20 cellular contexts compared by ENCODE assay signal in genomic region chr11:135035282-135035681, GRCh38.
"Had no signal": no experiment of that assay in that cellular context is flagged by ENCODE, and none has a peak within 500 bp of the region (broad histone marks: within the 10 kb centered on the region; RNA-seq: fewer than 3 reads in every experiment).

No MANE protein-coding gene starts in this region.

- H3K4me1 ChIP-seq: colonic mucosa, foreskin keratinocyte, gastrocnemius medialis, gastroesophageal sphincter, heart left ventricle, heart right ventricle had no signal

- H3K4me3 ChIP-seq: colonic mucosa, coronary artery, dorsolateral prefrontal cortex, gastrocnemius medialis, gastroesophageal sphincter, heart left ventricle, heart right ventricle had no signal

- DNase-seq: colonic mucosa; cortex of kidney; dermis blood vessel endothelial cell; dorsolateral prefrontal cortex; effector CD4-positive, alpha-beta T cell; effector CD8-positive, alpha-beta T cell; effector memory CD4-positive, alpha-beta T cell; effector memory CD8-positive, alpha-beta T cell; endodermal cell; erythroblast; foreskin fibroblast; foreskin keratinocyte; foreskin melanocyte; gastrocnemius medialis; heart left ventricle; heart right ventricle had no signal

- H3K9me3 Mint-ChIP-seq: endodermal cell had no signal

- H3K4me3 Mint-ChIP-seq: dendritic cell treated with granulocyte-macrophage colony-stimulating factor and Interleukin-4, amounts not matched to agents 40 ng/mL and 50 ng/mL, for 4 days; effector memory CD8-positive, alpha-beta T cell; endodermal cell had no signal

- H3K9me3 ChIP-seq: colonic mucosa, gastrocnemius medialis, gastroesophageal sphincter, heart left ventricle, heart right ventricle had no signal

- H3K27me3 ChIP-seq: colonic mucosa, dorsolateral prefrontal cortex, foreskin keratinocyte had no signal

- H3K27ac Mint-ChIP-seq: dendritic cell treated with granulocyte-macrophage colony-stimulating factor and Interleukin-4, amounts not matched to agents 40 ng/mL and 50 ng/mL, for 4 days; effector memory CD8-positive, alpha-beta T cell; endodermal cell had no signal

- H3K27me3 Mint-ChIP-seq: dendritic cell treated with granulocyte-macrophage colony-stimulating factor and Interleukin-4, amounts not matched to agents 40 ng/mL and 50 ng/mL, for 4 days had no signal

- H3K36me3 ChIP-seq: colonic mucosa, gastrocnemius medialis, gastroesophageal sphincter, heart left ventricle, heart right ventricle had no signal

- H3K27ac ChIP-seq: colonic mucosa, coronary artery, dorsolateral prefrontal cortex, epithelial cell of prostate, foreskin keratinocyte, gastrocnemius medialis, gastroesophageal sphincter, heart left ventricle, heart right ventricle had no signal
